25 cellular contexts compared by ENCODE assay signal in the genomic region with DNA sequence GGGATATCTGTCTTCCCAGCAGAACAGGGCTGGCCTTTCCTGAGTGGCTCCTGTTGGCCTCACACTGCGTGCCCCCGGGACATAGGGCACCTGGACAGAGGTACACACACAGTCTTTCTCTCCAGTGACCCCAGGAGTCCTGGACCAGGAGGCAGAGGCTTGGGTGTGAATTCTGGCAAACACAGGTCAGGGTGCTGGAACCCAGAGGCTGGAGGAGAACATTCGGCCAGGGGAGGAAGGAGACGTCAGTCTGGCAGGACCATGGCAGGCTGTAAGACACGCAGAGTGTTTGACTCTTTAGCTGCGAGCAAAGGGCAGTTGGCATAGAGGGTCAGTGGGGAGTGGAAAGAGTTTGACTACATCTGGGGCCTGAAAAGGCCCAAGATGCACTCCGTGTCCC. TPM values are rescaled to one million over a fixed set of nuclear protein-coding genes. Genes with fewer than 3 reads are reported as not detected.
"Had no signal": no experiment of that assay in that cellular context is flagged by ENCODE, and none has a peak within 500 bp of the region (broad histone marks: within the 10 kb centered on the region; RNA-seq: fewer than 3 reads in every experiment).

No MANE protein-coding gene starts in this region.

- H3K9me3 Mint-ChIP-seq: effector memory CD8-positive, alpha-beta T cell; immature natural killer cell; naive B cell; nephron progenitor cell; type B pancreatic cell had no signal

- H3K4me1 Mint-ChIP-seq: immature natural killer cell had no signal

- DNase-seq: cortex of kidney; effector memory CD8-positive, alpha-beta T cell; immature natural killer cell; left ventricle myocardium inferior; mesendoderm; naive B cell; nephron progenitor cell; psoas muscle; retina; sigmoid colon; stimulated activated CD4-positive, alpha-beta T cell treated with anti-CD3 and anti-CD28 coated beads, Interleukin-2, amount 100 ng/mL, for 24 hours; stimulated activated CD4-positive, alpha-beta T cell treated with anti-CD3 and anti-CD28 coated beads, Interleukin-4, amount 100 ng/mL, for 4 hours; stimulated activated naive CD8-positive, alpha-beta T cell treated with anti-CD3 and anti-CD28 coated beads, Interleukin-15, Interleukin-2, amounts not matched to agents 100 U/mL and 50 U/mL, for 24 hours; thyroid gland had no signal

- H3K36me3 Mint-ChIP-seq: immature natural killer cell, naive B cell, type B pancreatic cell had no signal

- H3K27ac ChIP-seq: epithelial cell of prostate, esophagus muscularis mucosa, gastroesophageal sphincter, left ventricle myocardium inferior, neutrophil, psoas muscle, sigmoid colon, skin epidermis, suprapubic skin, thyroid gland had no signal

- H3K9me3 ChIP-seq: esophagus muscularis mucosa, gastroesophageal sphincter, left ventricle myocardium inferior, neutrophil, psoas muscle, sigmoid colon, suprapubic skin, thyroid gland had no signal

- H3K36me3 ChIP-seq: esophagus muscularis mucosa, gastroesophageal sphincter, left ventricle myocardium inferior, neutrophil, sigmoid colon, suprapubic skin, thyroid gland had no signal

- H3K27me3 ChIP-seq: thyroid gland had no signal

- H3K27me3 Mint-ChIP-seq: effector memory CD8-positive, alpha-beta T cell had no signal

- ATAC-seq: effector memory CD8-positive, alpha-beta T cell; gastroesophageal sphincter; psoas muscle; stimulated activated naive CD8-positive, alpha-beta T cell treated with anti-CD3 and anti-CD28 coated beads, Interleukin-15, Interleukin-2, amounts not matched to agents 100 U/mL and 50 U/mL, for 24 hours had no signal

- H3K4me3 ChIP-seq: esophagus muscularis mucosa, gastroesophageal sphincter, left ventricle myocardium inferior, lung, psoas muscle, sigmoid colon, skin epidermis, suprapubic skin, thyroid gland had no signal

- H3K27ac Mint-ChIP-seq: effector memory CD8-positive, alpha-beta T cell; immature natural killer cell; nephron progenitor cell; type B pancreatic cell had no signal

- H3K4me3 Mint-ChIP-seq: effector memory CD8-positive, alpha-beta T cell; immature natural killer cell; naive B cell; nephron progenitor cell; type B pancreatic cell had no signal

RNA-seq across cellular contexts. Expression of gene TVP23A, which starts 4.1 kb away (rescaled TPM):
- total RNA-seq: fibroblast of villous mesenchyme, osteoblast had no signal
- polyA plus RNA-seq: keratinocyte had no signal
